Comparison of ENCODE assay signal across 23 cellular contexts in genomic region chr9:114378883-114379282, GRCh38. TPM values are rescaled to one million over a fixed set of nuclear protein-coding genes. Genes with fewer than 3 reads are reported as not detected.
DNase-seq lines count a peak whose midpoint lies in the region; ATAC-seq, FAIRE-seq and TF ChIP-seq lines count a peak whose summit lies in the region.
"Had no signal": no experiment of that assay in that cellular context is flagged by ENCODE, and none has a peak within 500 bp of the region (broad histone marks: within the 10 kb centered on the region; RNA-seq: fewer than 3 reads in every experiment).

No MANE protein-coding gene starts in this region.

- H3K27me3 ChIP-seq in neural progenitor cell (no peaks in the 10 kb centered on the region), testis (no peaks in the 10 kb centered on the region)
- H3K27me3 ChIP-seq: esophagus muscularis mucosa, sigmoid colon had no signal

- H3K4me3 ChIP-seq in neural progenitor cell, result no peak overlapping the region
- no peak overlapping the region for H3K4me3 ChIP-seq in kidney (ENCODE audit: low read length in 2 of 2)
- no peak overlapping the region for H3K4me3 ChIP-seq in testis
- H3K4me3 ChIP-seq: esophagus muscularis mucosa, sigmoid colon had no signal

- H3K4me3 Mint-ChIP-seq in activated CD4-positive, alpha-beta T cell treated with anti-CD3 and anti-CD28 coated beads, Interleukin-2, amount 10 ng/mL, durations not matched to agents 24 days and 14 days, result peak overlapping the region; percentile 51
- H3K4me3 Mint-ChIP-seq in IgD-negative memory B cell (peak overlapping the region in 1 of 4 donors; percentile 75), neural progenitor cell (no peak overlapping the region)
- H3K4me3 Mint-ChIP-seq in activated naive CD8-positive, alpha-beta T cell treated with anti-CD3 and anti-CD28 coated beads for 36 hours, result peak overlapping the region; percentile 22
- H3K4me3 Mint-ChIP-seq: type B pancreatic cell had no signal

- 99 to 100% methylated on average over 5 of the region's 5 CpGs for WGBS in testis, 2 donors

- intact Hi-C loops in activated CD4-positive, alpha-beta T cell treated with anti-CD3 and anti-CD28 coated beads, Interleukin-2, amount 10 ng/mL, durations not matched to agents 24 days and 14 days (cut with micrococcal nuclease), result no loop called here
- intact Hi-C loops in kidney (cut with DNase I) (no loop called here), testis (cut with DNase I; ENCODE audit: low total_unique reads) (no loop called here)

- no peaks in the 10 kb centered on the region for H3K27me3 Mint-ChIP-seq in activated CD4-positive, alpha-beta T cell treated with anti-CD3 and anti-CD28 coated beads, Interleukin-2, amount 10 ng/mL, durations not matched to agents 24 days and 14 days
- peaks cover 2% of the 10 kb centered on the region for H3K27me3 Mint-ChIP-seq in IgD-negative memory B cell
- H3K27me3 Mint-ChIP-seq in activated naive CD8-positive, alpha-beta T cell treated with anti-CD3 and anti-CD28 coated beads for 36 hours, result no peaks in the 10 kb centered on the region
- H3K27me3 Mint-ChIP-seq in neural progenitor cell (ENCODE audit: insufficient read depth, low read depth), result peaks cover 4% of the 10 kb centered on the region
- H3K27me3 Mint-ChIP-seq: type B pancreatic cell had no signal

- H2AFZ ChIP-seq in neural progenitor cell (replicated peaks), result no peak overlapping the region

- H3K4me1 Mint-ChIP-seq in activated CD4-positive, alpha-beta T cell treated with anti-CD3 and anti-CD28 coated beads, Interleukin-2, amount 10 ng/mL, durations not matched to agents 24 days and 14 days, result peaks cover 79% of the 10 kb centered on the region
- H3K4me1 Mint-ChIP-seq in IgD-negative memory B cell (peaks cover 37 to 73% (median 43%) of the 10 kb centered on the region in 3 donors), neural progenitor cell (peaks cover 36% of the 10 kb centered on the region)
- H3K4me1 Mint-ChIP-seq in activated naive CD8-positive, alpha-beta T cell treated with anti-CD3 and anti-CD28 coated beads for 36 hours, result peaks cover 78% of the 10 kb centered on the region

- no peak for FAIRE-seq in kidney (lab: Jason Lieb, UNC)
- FAIRE-seq: A204.1, islet of Langerhans had no signal

- DNase-seq in activated CD4-positive, alpha-beta T cell treated with anti-CD3 and anti-CD28 coated beads, Interleukin-2, amount 10 ng/mL, durations not matched to agents 24 days and 14 days, result no peak
- DNase-seq in activated CD4-positive, alpha-beta T cell treated with anti-CD3 and anti-CD28 coated beads for 1 hour, result no peak
- DNase-seq in activated naive CD8-positive, alpha-beta T cell treated with anti-CD3 and anti-CD28 coated beads for 36 hours, result no peak
- no peak for DNase-seq in neural progenitor cell (ENCODE audit: low spot score)
- no peak for DNase-seq in kidney
- DNase-seq in testis, result no peak
- DNase-seq: cortex of kidney; GDM1; NCI-H1048; NCI-H69; occipital lobe; sigmoid colon; stimulated activated CD4-positive, alpha-beta T cell treated with anti-CD3 and anti-CD28 coated beads, Interleukin-4, amount 100 ng/mL, for 1 hour; WERI-Rb-1 had no signal

- ATAC-seq in GM19023 (IDR thresholded peaks at IDR 0.05; ENCODE audit: unreplicated experiment), result no peak
- ATAC-seq: Panc1 had no signal

- no peaks in the 10 kb centered on the region for H3K36me3 ChIP-seq in neural progenitor cell
- H3K36me3 ChIP-seq in kidney (ENCODE audit: control insufficient read depth in 1 of 2, insufficient read depth in 2 of 2, low read length in 2 of 2), result peaks cover 5 to 8% of the 10 kb centered on the region in 2 donors
- no peaks in the 10 kb centered on the region for H3K36me3 ChIP-seq in testis (ENCODE audit: low read depth, missing control alignments)

- peaks cover 6% of the 10 kb centered on the region for H4K20me1 ChIP-seq in neural progenitor cell (ENCODE audit: low read depth)

- H3K79me2 ChIP-seq in neural progenitor cell (ENCODE audit: low read depth), result no peaks in the 10 kb centered on the region

- peaks cover 77% of the 10 kb centered on the region for H3K36me3 Mint-ChIP-seq in activated CD4-positive, alpha-beta T cell treated with anti-CD3 and anti-CD28 coated beads, Interleukin-2, amount 10 ng/mL, durations not matched to agents 24 days and 14 days (ENCODE audit: low read depth)
- H3K36me3 Mint-ChIP-seq in IgD-negative memory B cell (peaks cover 2% of the 10 kb centered on the region), neural progenitor cell (peaks cover 15% of the 10 kb centered on the region)
- peaks cover 84% of the 10 kb centered on the region for H3K36me3 Mint-ChIP-seq in activated naive CD8-positive, alpha-beta T cell treated with anti-CD3 and anti-CD28 coated beads for 36 hours

- no peak for TF ChIP-seq POLR2A in testis (IDR thresholded peaks at IDR 0.05)

- no peaks in the 10 kb centered on the region for H3K9me3 Mint-ChIP-seq in activated CD4-positive, alpha-beta T cell treated with anti-CD3 and anti-CD28 coated beads, Interleukin-2, amount 10 ng/mL, durations not matched to agents 24 days and 14 days
- H3K9me3 Mint-ChIP-seq in IgD-negative memory B cell (no peaks in the 10 kb centered on the region), neural progenitor cell (no peaks in the 10 kb centered on the region)
- H3K9me3 Mint-ChIP-seq in activated naive CD8-positive, alpha-beta T cell treated with anti-CD3 and anti-CD28 coated beads for 36 hours, result no peaks in the 10 kb centered on the region
- H3K9me3 Mint-ChIP-seq: type B pancreatic cell had no signal

- H3F3A ChIP-seq in neural progenitor cell (ENCODE audit: low read depth), result peaks cover 15% of the 10 kb centered on the region

- H3K27ac ChIP-seq in neural progenitor cell (no peak overlapping the region), kidney (ENCODE audit: low read depth in 2 of 2, low read length in 2 of 2) (no peak overlapping the region), testis (no peak overlapping the region)
- H3K27ac ChIP-seq: esophagus muscularis mucosa, sigmoid colon, WERI-Rb-1 had no signal

- H3K9me3 ChIP-seq in neural progenitor cell (ENCODE audit: low read depth) (no peaks in the 10 kb centered on the region), kidney (ENCODE audit: control insufficient read depth in 1 of 2, low read length in 2 of 2) (no peaks in the 10 kb centered on the region), testis (no peaks in the 10 kb centered on the region)
- H3K9me3 ChIP-seq: esophagus muscularis mucosa, sigmoid colon had no signal

- H3K4me2 ChIP-seq in neural progenitor cell, result no peak overlapping the region

- H3K9ac ChIP-seq in neural progenitor cell, result no peak overlapping the region
- H3K9ac ChIP-seq in kidney (ENCODE audit: low read length in 2 of 2), result no peak overlapping the region

- TF ChIP-seq CTCF in neural progenitor cell (IDR thresholded peaks at IDR 0.05) (no peak), kidney (IDR thresholded peaks at IDR 0.05; ENCODE audit: borderline replicate concordance, extremely low read depth, insufficient read depth) (no peak), testis (IDR thresholded peaks at IDR 0.05) (no peak)

- peaks cover 20% of the 10 kb centered on the region for H3K4me1 ChIP-seq in neural progenitor cell
- H3K4me1 ChIP-seq in kidney (ENCODE audit: control insufficient read depth in 1 of 2, insufficient read depth in 1 of 2, low read depth in 1 of 2, low read length in 2 of 2), result peaks cover 0 to 14% of the 10 kb centered on the region in 2 donors
- H3K4me1 ChIP-seq in testis, result peaks cover 11% of the 10 kb centered on the region

- peak overlapping the region; percentile 87 for H3K27ac Mint-ChIP-seq in activated CD4-positive, alpha-beta T cell treated with anti-CD3 and anti-CD28 coated beads, Interleukin-2, amount 10 ng/mL, durations not matched to agents 24 days and 14 days
- peak overlapping the region; percentile 65 to 88 (median 87) for H3K27ac Mint-ChIP-seq in IgD-negative memory B cell
- peak overlapping the region; percentile 91 for H3K27ac Mint-ChIP-seq in activated naive CD8-positive, alpha-beta T cell treated with anti-CD3 and anti-CD28 coated beads for 36 hours
- H3K27ac Mint-ChIP-seq in neural progenitor cell, result peak overlapping the region; percentile 1
- H3K27ac Mint-ChIP-seq: type B pancreatic cell had no signal

RNA-seq across cellular contexts. Expression of gene AKNA, which starts 8.9 kb away (rescaled TPM):
- total RNA-seq in activated CD4-positive, alpha-beta T cell treated with anti-CD3 and anti-CD28 coated beads, Interleukin-2, amount 10 ng/mL, durations not matched to agents 24 days and 14 days, result 149 and 150 TPM in 2 replicates
- polyA plus RNA-seq in IgD-negative memory B cell (25.4 TPM), kidney (ENCODE audit: insufficient read depth, low read depth, low replicate concordance) (6.1 TPM), testis (ENCODE audit: insufficient read depth, low read depth, low replicate concordance) (20.6 TPM)
- 100 to 1,000 TPM; 129 to 130 TPM for total RNA-seq in activated naive CD8-positive, alpha-beta T cell treated with anti-CD3 and anti-CD28 coated beads for 36 hours
- total RNA-seq in neural progenitor cell (ENCODE audit: low replicate concordance) (11.4 and 13.4 TPM in 2 replicates), kidney (52.1 TPM), testis (10 to 100 TPM; 21.2 to 31.5 TPM)

RNA-seq across cellular contexts. Expression of gene ORM2, which starts 49.2 kb away (rescaled TPM):
- not detected in 2 replicates for total RNA-seq in activated CD4-positive, alpha-beta T cell treated with anti-CD3 and anti-CD28 coated beads, Interleukin-2, amount 10 ng/mL, durations not matched to agents 24 days and 14 days
- not detected for polyA plus RNA-seq in IgD-negative memory B cell
- total RNA-seq in activated naive CD8-positive, alpha-beta T cell treated with anti-CD3 and anti-CD28 coated beads for 36 hours, result not detected
- total RNA-seq in neural progenitor cell (ENCODE audit: low replicate concordance), result 0.43 TPM in 1 of 2 replicates, not detected in the other
- not detected for total RNA-seq in kidney
- not detected for polyA plus RNA-seq in kidney (ENCODE audit: insufficient read depth, low read depth, low replicate concordance)
- total RNA-seq in testis, result under 1 TPM in 1 of 2 donors, not detected in 1; 0.56 TPM
- polyA plus RNA-seq in testis (ENCODE audit: insufficient read depth, low read depth, low replicate concordance), result 2.3 TPM
- total RNA-seq: aorta, esophagus muscularis mucosa, mesenteric fat pad, occipital lobe, sigmoid colon had no signal
- polyA plus RNA-seq: aorta had no signal

RNA-seq across cellular contexts. Expression of gene ORM1, which starts 56.0 kb away (rescaled TPM):
- total RNA-seq in activated CD4-positive, alpha-beta T cell treated with anti-CD3 and anti-CD28 coated beads, Interleukin-2, amount 10 ng/mL, durations not matched to agents 24 days and 14 days, result not detected in 2 replicates
- not detected for polyA plus RNA-seq in IgD-negative memory B cell
- total RNA-seq in activated naive CD8-positive, alpha-beta T cell treated with anti-CD3 and anti-CD28 coated beads for 36 hours, result not detected
- 1.5 TPM in 1 of 2 replicates, not detected in the other for total RNA-seq in neural progenitor cell (ENCODE audit: low replicate concordance)
- not detected for total RNA-seq in kidney
- polyA plus RNA-seq in kidney (ENCODE audit: insufficient read depth, low read depth, low replicate concordance), result 0.73 TPM
- not detected for total RNA-seq in testis
- polyA plus RNA-seq in testis (ENCODE audit: insufficient read depth, low read depth, low replicate concordance), result 1.6 TPM
- total RNA-seq: occipital lobe, sigmoid colon had no signal

Comparison
In these comparisons a context has a peak if more than half of its experiments do, and no peak if none do; other contexts are left out.
1. H3K27ac Mint-ChIP-seq: peak in every context shown above with its lines; median percentile 91 in activated naive CD8-positive, alpha-beta T cell treated with anti-CD3 and anti-CD28 coated beads for 36 hours; 87 in activated CD4-positive, alpha-beta T cell treated with anti-CD3 and anti-CD28 coated beads, Interleukin-2, amount 10 ng/mL, durations not matched to agents 24 days and 14 days; 87 in IgD-negative memory B cell; 1 in neural progenitor cell.